17 cellular contexts compared by ENCODE assay signal in the genomic region with DNA sequence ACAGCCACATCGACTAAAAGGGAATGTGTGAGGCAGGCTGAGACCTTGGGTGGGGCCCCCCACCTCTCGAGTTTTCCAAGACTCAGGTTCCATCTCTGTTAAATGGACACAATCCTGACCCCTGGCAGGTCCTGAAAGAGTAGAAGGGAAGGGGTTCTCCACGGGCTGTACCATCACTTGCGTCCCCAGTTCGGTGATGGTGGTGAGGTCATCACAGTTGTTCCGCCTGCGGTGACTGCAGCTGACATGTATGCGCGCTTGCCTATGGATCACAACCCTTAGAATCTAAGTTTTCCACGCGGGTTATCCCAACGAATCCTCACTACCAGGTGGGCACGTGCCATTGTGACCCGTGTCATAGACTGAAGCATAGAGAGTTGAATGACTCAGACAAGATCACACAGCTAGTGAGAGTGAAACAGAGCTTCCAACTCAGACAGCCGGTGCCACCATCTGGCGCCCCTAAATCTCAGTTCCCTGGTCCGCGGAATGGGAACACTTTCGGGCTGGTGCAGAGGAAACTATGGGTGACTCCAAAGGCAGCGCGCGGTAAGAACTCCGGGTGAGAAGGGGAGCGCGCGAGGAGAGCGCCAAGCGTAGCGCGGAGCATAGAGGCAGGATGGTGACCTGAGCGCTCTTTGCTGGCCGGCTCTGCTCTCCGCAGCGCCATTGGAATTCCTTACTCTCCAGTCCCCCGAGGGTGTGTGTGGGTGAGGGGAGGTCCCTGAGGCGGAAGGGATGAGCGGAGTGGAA. TPM values are rescaled to one million over a fixed set of nuclear protein-coding genes. Genes with fewer than 3 reads are reported as not detected.
DNase-seq lines count a peak whose midpoint lies in the region; ATAC-seq and TF ChIP-seq lines count a peak whose summit lies in the region.
"Had no signal": no experiment of that assay in that cellular context is flagged by ENCODE, and none has a peak within 500 bp of the region (broad histone marks: within the 10 kb centered on the region; RNA-seq: fewer than 3 reads in every experiment).

No MANE protein-coding gene starts in this region.

- CTCF ChIA-PET in activated B cell treated with CpG ODN at 0.5 μM for 24 hours (lab: Charles Lee) = no interaction called here

- H3K9me3 Mint-ChIP-seq in stimulated activated naive CD8-positive, alpha-beta T cell treated with anti-CD3 and anti-CD28 coated beads, Interleukin-15, Interleukin-2, amounts not matched to agents 100 ng/mL and 50 ng/mL, for 24 hours = no peaks in the 10 kb centered on the region
- H3K9me3 Mint-ChIP-seq in stimulated activated naive CD8-positive, alpha-beta T cell treated with anti-CD3 and anti-CD28 coated beads, Interleukin-15, amount 100 ng/mL, for 72 hours = no peaks in the 10 kb centered on the region
- peaks cover 2% of the 10 kb centered on the region for H3K9me3 Mint-ChIP-seq in activated B cell treated with CpG ODN at 0.5 μM for 24 hours
- H3K9me3 Mint-ChIP-seq in CD14-positive monocyte = peaks cover 0 to 18% (median 8%) of the 10 kb centered on the region in 7 donors

- TF ChIP-seq POLR2A in erythroblast (IDR thresholded peaks at IDR 0.05; ENCODE audit: low read length) = no peak

- no peak for ATAC-seq in stimulated activated naive CD8-positive, alpha-beta T cell treated with anti-CD3 and anti-CD28 coated beads, Interleukin-15, amount 100 ng/mL, for 72 hours
- ATAC-seq in activated B cell treated with CpG ODN at 0.5 μM for 24 hours (ENCODE audit: low read depth) = no peak
- ATAC-seq: HCT116, psoas muscle had no signal

- H3K36me3 Mint-ChIP-seq in stimulated activated naive CD8-positive, alpha-beta T cell treated with anti-CD3 and anti-CD28 coated beads, Interleukin-15, Interleukin-2, amounts not matched to agents 100 ng/mL and 50 ng/mL, for 24 hours (ENCODE audit: low read depth) = peaks cover 4% of the 10 kb centered on the region
- H3K36me3 Mint-ChIP-seq in activated B cell treated with CpG ODN at 0.5 μM for 24 hours (ENCODE audit: low read depth) (no peaks in the 10 kb centered on the region), CD14-positive monocyte (no peaks in the 10 kb centered on the region)

- peaks cover 25% of the 10 kb centered on the region for H3K4me1 Mint-ChIP-seq in stimulated activated naive CD8-positive, alpha-beta T cell treated with anti-CD3 and anti-CD28 coated beads, Interleukin-15, Interleukin-2, amounts not matched to agents 100 ng/mL and 50 ng/mL, for 24 hours (ENCODE audit: low read depth)
- peaks cover 44% of the 10 kb centered on the region for H3K4me1 Mint-ChIP-seq in stimulated activated naive CD8-positive, alpha-beta T cell treated with anti-CD3 and anti-CD28 coated beads, Interleukin-15, amount 100 ng/mL, for 72 hours
- H3K4me1 Mint-ChIP-seq in activated B cell treated with CpG ODN at 0.5 μM for 24 hours = peaks cover 27% of the 10 kb centered on the region
- peaks cover 4% of the 10 kb centered on the region for H3K4me1 Mint-ChIP-seq in CD14-positive monocyte

- peak overlapping the region; percentile 15 for H3K4me3 Mint-ChIP-seq in stimulated activated naive CD8-positive, alpha-beta T cell treated with anti-CD3 and anti-CD28 coated beads, Interleukin-15, Interleukin-2, amounts not matched to agents 100 ng/mL and 50 ng/mL, for 24 hours
- peak overlapping the region in 1 of 2 donors; percentile 48 for H3K4me3 Mint-ChIP-seq in stimulated activated naive CD8-positive, alpha-beta T cell treated with anti-CD3 and anti-CD28 coated beads, Interleukin-15, amount 100 ng/mL, for 72 hours
- H3K4me3 Mint-ChIP-seq in activated B cell treated with CpG ODN at 0.5 μM for 24 hours (no peak overlapping the region), CD14-positive monocyte (peak overlapping the region in 1 of 2 donors; percentile 83)

- no peak overlapping the region for H3K27ac Mint-ChIP-seq in stimulated activated naive CD8-positive, alpha-beta T cell treated with anti-CD3 and anti-CD28 coated beads, Interleukin-15, Interleukin-2, amounts not matched to agents 100 ng/mL and 50 ng/mL, for 24 hours
- H3K27ac Mint-ChIP-seq in stimulated activated naive CD8-positive, alpha-beta T cell treated with anti-CD3 and anti-CD28 coated beads, Interleukin-15, amount 100 ng/mL, for 72 hours = peak overlapping the region in 1 of 2 donors; percentile 84
- H3K27ac Mint-ChIP-seq in activated B cell treated with CpG ODN at 0.5 μM for 24 hours (peak overlapping the region; percentile 4), CD14-positive monocyte (no peak overlapping the region)

- no peak for TF ChIP-seq CTCF in activated B cell treated with CpG ODN at 0.5 μM for 24 hours (IDR thresholded peaks at IDR 0.05)
- TF ChIP-seq CTCF in CD14-positive monocyte (IDR thresholded peaks at IDR 0.05) = no peak

- POLR2A ChIA-PET in activated B cell treated with CpG ODN at 0.5 μM for 24 hours (lab: Charles Lee) = interaction anchor here (1.1 kb wide), 1 partner anchor 73 kb away, joined by 3 read pairs; no protein-coding TSS in a partner anchor

- H3K4me1 ChIP-seq in HAP-1 = no peaks in the 10 kb centered on the region

- H3K4me3 ChIP-seq in HAP-1 = no peak overlapping the region
- H3K4me3 ChIP-seq: cardiac muscle cell, psoas muscle had no signal

- no peaks in the 10 kb centered on the region for H3K9me3 ChIP-seq in HAP-1
- H3K9me3 ChIP-seq: psoas muscle had no signal

- in situ Hi-C loops in HAP-1 (cut with MboI; ENCODE audit: low sequenced_read_pairs) = loop anchor here (25.0 kb wide), 1 partner anchor 383 kb away; no protein-coding TSS in a partner anchor

- H3K27me3 Mint-ChIP-seq in stimulated activated naive CD8-positive, alpha-beta T cell treated with anti-CD3 and anti-CD28 coated beads, Interleukin-15, Interleukin-2, amounts not matched to agents 100 ng/mL and 50 ng/mL, for 24 hours = peaks cover 71% of the 10 kb centered on the region
- H3K27me3 Mint-ChIP-seq in stimulated activated naive CD8-positive, alpha-beta T cell treated with anti-CD3 and anti-CD28 coated beads, Interleukin-15, amount 100 ng/mL, for 72 hours = peaks cover 44% of the 10 kb centered on the region
- H3K27me3 Mint-ChIP-seq in activated B cell treated with CpG ODN at 0.5 μM for 24 hours (peaks cover 67% of the 10 kb centered on the region), CD14-positive monocyte (ENCODE audit: low read depth in 3 of 3) (peaks cover 66 to 86% (median 79%) of the 10 kb centered on the region in 3 donors)

- intact Hi-C loops in activated B cell treated with CpG ODN at 0.5 μM for 24 hours (cut with micrococcal nuclease) (loop anchor here (5.0 kb wide), 1 partner anchor 383 kb away; no protein-coding TSS in a partner anchor), CD14-positive monocyte (cut with micrococcal nuclease) (loop anchor here in 1 of 2 donors (10.0 kb wide), 1 partner anchor 385 kb away; no protein-coding TSS in a partner anchor)

- no peaks in the 10 kb centered on the region for H3K36me3 ChIP-seq in HAP-1 (replicated peaks)
- H3K36me3 ChIP-seq: cardiac muscle cell had no signal

- H3K27me3 ChIP-seq in HAP-1 (ENCODE audit: low read depth) = peaks cover 58% of the 10 kb centered on the region

- DNase-seq in stimulated activated naive CD8-positive, alpha-beta T cell treated with anti-CD3 and anti-CD28 coated beads, Interleukin-15, amount 100 ng/mL, for 72 hours = no peak
- DNase-seq in activated B cell treated with CpG ODN at 0.5 μM for 24 hours (no peak), kidney tubule cell (ENCODE audit: low spot score) (peak; percentile 18), CD14-positive monocyte (ENCODE audit: low spot score) (no peak), erythroblast (lab: John Stamatoyannopoulos, UW) (no peak), HAP-1 (ENCODE audit: low spot score in 2 of 2) (no peak), glomerular visceral epithelial cell (ENCODE audit: extremely low spot score) (no peak)
- DNase-seq: activated CD4-positive, alpha-beta T cell treated with anti-CD3 and anti-CD28 coated beads, Interleukin-2, amount 50 U/mL, for 48 hours; activated gamma-delta T cell; DMS79 treated with DMSO at 0.1 percent for 48 hours; NCI-H2171; psoas muscle; stimulated activated CD4-positive, alpha-beta T cell treated with anti-CD3 and anti-CD28 coated beads, Interleukin-1b, Interleukin-23, amount 100 ng/mL, for 48 hours; SW 1271 had no signal

RNA-seq across cellular contexts. Expression of a gene that starts 10.4 kb away (rescaled TPM):
- total RNA-seq in activated B cell treated with CpG ODN at 0.5 μM for 24 hours = not detected in 2 replicates
- not detected for polyA plus RNA-seq in CD14-positive monocyte
